ENCODE assay signal across 8 cellular contexts in the genomic region with DNA sequence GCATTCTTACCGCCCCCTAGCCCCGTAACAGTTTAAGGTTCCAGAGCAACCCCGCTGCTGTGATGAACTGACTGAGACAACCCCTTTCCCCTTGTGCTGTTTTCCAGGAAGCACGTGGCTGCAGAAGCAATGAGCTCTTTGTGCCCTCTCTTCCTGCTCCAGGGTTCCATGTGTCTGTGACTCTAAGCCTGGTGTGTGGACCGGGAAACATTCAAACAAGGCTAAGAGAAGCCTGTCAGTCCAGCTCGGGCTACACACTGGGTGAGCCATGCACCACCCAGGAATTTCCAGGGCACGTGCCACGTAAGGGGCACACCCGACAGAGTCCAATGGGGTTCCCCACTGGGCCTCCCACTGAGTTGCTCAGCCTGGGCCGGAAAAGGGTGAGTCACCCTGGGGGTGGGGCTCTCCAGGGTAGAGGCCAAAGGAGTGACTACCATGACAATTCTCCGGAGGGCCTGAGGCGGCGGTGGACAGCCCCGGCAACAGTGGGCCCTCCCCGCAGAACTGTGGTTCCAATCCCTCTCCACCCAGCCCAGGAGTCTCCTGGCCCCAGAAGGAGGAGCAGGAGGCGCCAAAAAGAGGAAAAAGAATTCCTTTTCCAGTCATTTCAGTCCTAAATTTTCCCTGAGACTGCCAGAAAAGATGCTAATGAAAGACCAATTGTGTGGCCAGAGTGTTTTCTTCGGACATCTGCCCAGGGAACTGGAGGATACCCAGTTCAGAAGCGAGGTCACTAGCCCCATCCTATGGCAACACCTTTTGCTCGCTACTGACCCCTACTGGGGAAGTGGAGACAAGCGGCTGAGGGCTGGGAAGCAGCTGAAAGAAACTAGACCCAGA.
A peak's percentile ranks its signal among the peaks of the same experiment; 100 is the strongest.
DNase-seq lines count a peak whose midpoint lies in the region; ATAC-seq, FAIRE-seq and TF ChIP-seq lines count a peak whose summit lies in the region.

No MANE protein-coding gene starts in this region.

- H3K9ac ChIP-seq in endodermal cell (ENCODE audit: extremely low read depth, low read length, poor library complexity, severe bottlenecking) = no peak overlapping the region

- no peaks in the 10 kb centered on the region for H3K9me3 Mint-ChIP-seq in endodermal cell

- no peak overlapping the region for H3K4me3 Mint-ChIP-seq in endodermal cell

- WGBS in endodermal cell (ENCODE audit: insufficient coverage in 1 of 2, insufficient read length in 1 of 2), 2 experiments = 71 to 88% methylated on average over 13 to 20 of the region's 20 CpGs

- H3K27ac Mint-ChIP-seq in endodermal cell = no peak overlapping the region

- H3K4me1 Mint-ChIP-seq in endodermal cell = peaks cover 20% of the 10 kb centered on the region

- DNase-seq in A172 (ENCODE audit: low spot score) (peak; percentile 99), GM18507 (ENCODE audit: extremely low spot score, insufficient read length, low read depth) (peak; percentile 73), NCI-H774 (lab: John Stamatoyannopoulos, UW) (peak; percentile 31), endodermal cell (peak; percentile 94), midbrain (lab: John Stamatoyannopoulos, UW) (peak; percentile 80)
- DNase-seq in activated CD8-positive, alpha-beta memory T cell treated with anti-CD3 and anti-CD28 coated beads for 4 hours (ENCODE audit: low read depth in 2 of 2) = peak; percentile 72
- DNase-seq in stimulated activated CD8-positive, alpha-beta memory T cell treated with anti-CD3 and anti-CD28 coated beads, Interleukin-2, amount 100 ng/mL, for 48 hours (ENCODE audit: low read depth in 2 of 2) = peak; percentile 80 to 83

- H3K9me3 ChIP-seq in endodermal cell (ENCODE audit: control insufficient read depth, low read length) = no peaks in the 10 kb centered on the region

- peak; percentile 79 for ATAC-seq in HG02981 (IDR thresholded peaks at IDR 0.05; ENCODE audit: unreplicated experiment)

- H3K4me3 ChIP-seq in endodermal cell (ENCODE audit: low read length) = no peak overlapping the region

- peak; percentile 88 for FAIRE-seq in GM18507 (lab: Jason Lieb, UNC)

- no peaks in the 10 kb centered on the region for H3K27me3 ChIP-seq in endodermal cell (ENCODE audit: control insufficient read depth, insufficient read depth, low read length, poor library complexity, severe bottlenecking)

- H3K36me3 Mint-ChIP-seq in endodermal cell (ENCODE audit: low read depth) = no peaks in the 10 kb centered on the region

- H3K4me1 ChIP-seq in endodermal cell (ENCODE audit: control insufficient read depth, insufficient read depth, low read length) = no peaks in the 10 kb centered on the region

- H3K27me3 Mint-ChIP-seq in endodermal cell (ENCODE audit: insufficient read depth) = no peaks in the 10 kb centered on the region

- no peak overlapping the region for H3K27ac ChIP-seq in endodermal cell (ENCODE audit: low read depth, low read length)

- TF ChIP-seq CTCF in endodermal cell (conservative IDR thresholded peaks at IDR 0.05) = peak; percentile 97

- no peaks in the 10 kb centered on the region for H3K36me3 ChIP-seq in endodermal cell (ENCODE audit: control insufficient read depth, insufficient read depth, low read length)

Comparison
In these comparisons a context has a peak if more than half of its experiments do, and no peak if none do; other contexts are left out.
1. DNase-seq: peak in every context shown above with its lines; median percentile 99 in A172; 94 in endodermal cell; 82 in stimulated activated CD8-positive, alpha-beta memory T cell treated with anti-CD3 and anti-CD28 coated beads, Interleukin-2, amount 100 ng/mL, for 48 hours; 80 in midbrain; 73 in GM18507; 72 in activated CD8-positive, alpha-beta memory T cell treated with anti-CD3 and anti-CD28 coated beads for 4 hours; 31 in NCI-H774.